In the genomic region with DNA sequence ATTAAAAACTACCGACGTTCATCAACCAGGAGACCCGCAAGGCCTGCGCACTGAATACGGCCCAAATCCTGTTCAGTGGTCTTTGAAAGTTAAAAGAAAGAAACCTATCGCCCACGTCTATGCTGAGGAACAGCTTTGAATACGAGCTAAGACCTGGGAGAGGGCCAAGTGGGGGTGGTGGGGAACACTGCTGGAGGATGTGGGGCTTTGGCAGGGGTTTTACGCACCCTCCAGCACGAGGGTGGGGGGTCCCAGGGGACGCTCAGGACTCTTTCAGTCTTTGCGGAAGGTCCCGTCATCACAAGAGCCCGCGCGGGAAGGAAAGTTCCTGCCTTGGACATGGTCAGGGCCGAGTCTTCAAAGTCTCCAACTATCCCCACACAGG, we compare ENCODE assay signal across 13 cellular contexts. TPM values are rescaled to one million over a fixed set of nuclear protein-coding genes. Genes with fewer than 3 reads are reported as not detected.
A peak's percentile ranks its signal among the peaks of the same experiment; 100 is the strongest.
DNase-seq lines count a peak whose midpoint lies in the region; ATAC-seq and TF ChIP-seq lines count a peak whose summit lies in the region.
"Had no signal": no experiment of that assay in that cellular context is flagged by ENCODE, and none has a peak within 500 bp of the region (broad histone marks: within the 10 kb centered on the region; RNA-seq: fewer than 3 reads in every experiment).

No MANE protein-coding gene starts in this region.

- peaks cover 94% of the 10 kb centered on the region for H3K27me3 Mint-ChIP-seq in osteocyte (ENCODE audit: unreplicated experiment)

- no peaks in the 10 kb centered on the region for H3K36me3 Mint-ChIP-seq in osteocyte (ENCODE audit: unreplicated experiment)

- no peak overlapping the region for H3K27ac Mint-ChIP-seq in osteocyte (ENCODE audit: unreplicated experiment)
- H3K27ac Mint-ChIP-seq: activated CD4-positive, alpha-beta T cell treated with anti-CD3 and anti-CD28 coated beads for 36 hours; stimulated activated naive CD8-positive, alpha-beta T cell treated with anti-CD3 and anti-CD28 coated beads, Interleukin-15, Interleukin-2, amounts not matched to agents 100 ng/mL and 50 ng/mL, for 24 hours had no signal

- in situ Hi-C loops in KBM-7 (cut with MboI; ENCODE audit: low pct_unique_long_range_greater_than_20kb, low sequenced_read_pairs), result no loop called here

- peak overlapping the region; percentile 43 for H3K4me3 ChIP-seq in GM12865 (ENCODE audit: low read depth, low read length)
- H3K4me3 ChIP-seq in iPS-11a (ENCODE audit: low read depth, low read length), result peak overlapping the region; percentile 39

- H3K9me3 Mint-ChIP-seq in osteocyte (ENCODE audit: unreplicated experiment), result no peaks in the 10 kb centered on the region

- peaks cover 19% of the 10 kb centered on the region for H3K4me1 Mint-ChIP-seq in osteocyte (ENCODE audit: unreplicated experiment)

- ATAC-seq in GM21515 (IDR thresholded peaks at IDR 0.05; ENCODE audit: unreplicated experiment) (peak; percentile 2), HG03196 (IDR thresholded peaks at IDR 0.05; ENCODE audit: unreplicated experiment) (peak; percentile 38)
- ATAC-seq in stimulated activated naive CD8-positive, alpha-beta T cell treated with anti-CD3 and anti-CD28 coated beads, Interleukin-15, Interleukin-2, amounts not matched to agents 100 U/mL and 50 U/mL, for 24 hours, result no peak
- ATAC-seq: activated CD4-positive, alpha-beta T cell treated with anti-CD3 and anti-CD28 coated beads for 36 hours had no signal

- TF ChIP-seq CTCF in GM12865 (IDR thresholded peaks at IDR 0.05; ENCODE audit: insufficient read depth, low read depth, low read length, missing control alignments) (no peak), osteocyte (IDR thresholded peaks at IDR 0.05) (no peak)

- H3K4me3 Mint-ChIP-seq in osteocyte (ENCODE audit: unreplicated experiment), result no peak overlapping the region
- H3K4me3 Mint-ChIP-seq: activated CD4-positive, alpha-beta T cell treated with anti-CD3 and anti-CD28 coated beads for 36 hours; stimulated activated naive CD8-positive, alpha-beta T cell treated with anti-CD3 and anti-CD28 coated beads, Interleukin-15, Interleukin-2, amounts not matched to agents 100 ng/mL and 50 ng/mL, for 24 hours had no signal

- DNase-seq in GM12865 (ENCODE audit: low read depth) (peak; percentile 59), KBM-7 (no peak), osteocyte (ENCODE audit: extremely low spot score, unreplicated experiment) (no peak), GOT3 (lab: John Stamatoyannopoulos, UW) (no peak)
- DNase-seq in stimulated activated naive CD8-positive, alpha-beta T cell treated with anti-CD3 and anti-CD28 coated beads, Interleukin-15, Interleukin-2, amounts not matched to agents 100 U/mL and 50 U/mL, for 24 hours, result no peak
- DNase-seq: activated naive CD4-positive, alpha-beta T cell treated with Interleukin-2 at 50 U/mL for 16 hours; KG1; NCI-H345 had no signal

RNA-seq across cellular contexts. Expression of gene SHOX2, which starts 11.3 kb away (rescaled TPM):
- total RNA-seq in osteocyte, result not detected in 2 replicates
- total RNA-seq: activated CD4-positive, alpha-beta T cell treated with anti-CD3 and anti-CD28 coated beads for 36 hours had no signal

RNA-seq across cellular contexts. Expression of gene RSRC1, which starts 15.0 kb away (rescaled TPM):
- total RNA-seq in osteocyte, result 26.3 and 34.0 TPM in 2 replicates
